In genomic region chr2:8412082-8412481, GRCh38 we compare ENCODE assay signal across 12 cellular contexts.
DNase-seq lines count a peak whose midpoint lies in the region; ATAC-seq, FAIRE-seq and TF ChIP-seq lines count a peak whose summit lies in the region.
"Had no signal": no experiment of that assay in that cellular context is flagged by ENCODE, and none has a peak within 500 bp of the region (broad histone marks: within the 10 kb centered on the region; RNA-seq: fewer than 3 reads in every experiment).

No MANE protein-coding gene starts in this region.

- FAIRE-seq in pancreas (lab: Jason Lieb, UNC), result no peak

- DNase-seq in Caki2 (ENCODE audit: low read depth) (peak; percentile 85), SHP77 treated with DMSO at 0.1 percent for 48 hours (lab: John Stamatoyannopoulos, UW) (peak; percentile 44), right atrium auricular region (ENCODE audit: low spot score) (no peak), pancreas (peak in 4 of 6 donors; percentile 55 to 81 (median 66)), foreskin keratinocyte (no peak), T-helper 2 cell (no peak), midbrain (lab: John Stamatoyannopoulos, UW) (no peak)
- DNase-seq in activated naive CD4-positive, alpha-beta T cell treated with anti-CD3 and anti-CD28 coated beads for 36 hours, result no peak
- DNase-seq: activated CD4-positive, CD25-positive, alpha-beta regulatory T cell; activated T-cell treated with anti-CD3 and anti-CD28 coated beads, Interleukin-2, amount 50 U/mL, for 4 hours; GDM1; NCI-H526 had no signal

- H3K36me3 Mint-ChIP-seq in activated naive CD4-positive, alpha-beta T cell treated with anti-CD3 and anti-CD28 coated beads for 36 hours (ENCODE audit: low read depth), result no peaks in the 10 kb centered on the region

- H3K4me1 Mint-ChIP-seq in activated naive CD4-positive, alpha-beta T cell treated with anti-CD3 and anti-CD28 coated beads for 36 hours (ENCODE audit: low read depth), result peaks cover 23% of the 10 kb centered on the region

- ATAC-seq in pancreas (peak; percentile 81 to 82 (median 82)), foreskin keratinocyte (no peak)
- ATAC-seq: activated T-cell treated with anti-CD3 and anti-CD28 coated beads, Interleukin-2, amount 50 U/mL, for 4 hours had no signal

- peaks cover 11% of the 10 kb centered on the region for H3K27me3 Mint-ChIP-seq in activated naive CD4-positive, alpha-beta T cell treated with anti-CD3 and anti-CD28 coated beads for 36 hours (ENCODE audit: low read depth)

- no peak overlapping the region for H3K4me3 Mint-ChIP-seq in activated naive CD4-positive, alpha-beta T cell treated with anti-CD3 and anti-CD28 coated beads for 36 hours
- H3K4me3 Mint-ChIP-seq: activated T-cell treated with anti-CD3 and anti-CD28 coated beads, Interleukin-2, amount 50 U/mL, for 4 hours had no signal

- in situ Hi-C loops in Caki2 (cut with HindIII; ENCODE audit: low pct_unique_long_range_greater_than_20kb, low sequenced_read_pairs), result no loop called here

- no peak overlapping the region for H3K4me3 ChIP-seq in right atrium auricular region
- H3K4me3 ChIP-seq in pancreas, result no peak overlapping the region

- peaks cover 0 to 22% of the 10 kb centered on the region in 2 donors for H3K4me1 ChIP-seq in right atrium auricular region
- H3K4me1 ChIP-seq in pancreas, result peaks cover 14 to 35% (median 35%) of the 10 kb centered on the region in 3 donors
- no peaks in the 10 kb centered on the region for H3K4me1 ChIP-seq in foreskin keratinocyte

- H3K27ac Mint-ChIP-seq in activated naive CD4-positive, alpha-beta T cell treated with anti-CD3 and anti-CD28 coated beads for 36 hours, result no peak overlapping the region

- TF ChIP-seq CTCF in right atrium auricular region (IDR thresholded peaks at IDR 0.05) (no peak), pancreas (IDR thresholded peaks at IDR 0.05) (no peak), foreskin keratinocyte (conservative IDR thresholded peaks at IDR 0.05) (no peak)

- H3K27me3 ChIP-seq in right atrium auricular region (no peaks in the 10 kb centered on the region), pancreas (no peaks in the 10 kb centered on the region), foreskin keratinocyte (no peaks in the 10 kb centered on the region)

- 21 to 25% methylated on average over 9 of the region's 9 CpGs for WGBS in pancreas, 2 donors

- CTCF ChIA-PET in activated naive CD4-positive, alpha-beta T cell treated with anti-CD3 and anti-CD28 coated beads for 36 hours (lab: Charles Lee), result no interaction called here

- intact Hi-C loops in pancreas (cut with DNase I), result no loop called here
- intact Hi-C loops in activated naive CD4-positive, alpha-beta T cell treated with anti-CD3 and anti-CD28 coated beads for 36 hours (cut with micrococcal nuclease), result no loop called here

- H3K27ac ChIP-seq in right atrium auricular region, result peak overlapping the region; percentile 35 to 73
- H3K27ac ChIP-seq in pancreas, result peak overlapping the region in 3 of 4 donors; percentile 25 to 64 (median 36)
- no peak overlapping the region for H3K27ac ChIP-seq in foreskin keratinocyte

- H3K36me3 ChIP-seq in right atrium auricular region (no peaks in the 10 kb centered on the region), pancreas (no peaks in the 10 kb centered on the region)

- no peaks in the 10 kb centered on the region for H3K9me3 Mint-ChIP-seq in activated naive CD4-positive, alpha-beta T cell treated with anti-CD3 and anti-CD28 coated beads for 36 hours
- H3K9me3 Mint-ChIP-seq: activated T-cell treated with anti-CD3 and anti-CD28 coated beads, Interleukin-2, amount 50 U/mL, for 4 hours had no signal

- H3K9me3 ChIP-seq in right atrium auricular region, result no peaks in the 10 kb centered on the region
- no peaks in the 10 kb centered on the region for H3K9me3 ChIP-seq in pancreas

Comparison
In these comparisons a context has a peak if more than half of its experiments do, and no peak if none do; other contexts are left out.
1. DNase-seq: peak in Caki2 (single experiment), SHP77 treated with DMSO at 0.1 percent for 48 hours (single experiment) and pancreas (4 of 6); none in right atrium auricular region (single experiment), foreskin keratinocyte (0 of 2), T-helper 2 cell (0 of 5), activated naive CD4-positive, alpha-beta T cell treated with anti-CD3 and anti-CD28 coated beads for 36 hours (single experiment) and midbrain (single experiment).